12 cellular contexts compared by ENCODE assay signal in the genomic region with DNA sequence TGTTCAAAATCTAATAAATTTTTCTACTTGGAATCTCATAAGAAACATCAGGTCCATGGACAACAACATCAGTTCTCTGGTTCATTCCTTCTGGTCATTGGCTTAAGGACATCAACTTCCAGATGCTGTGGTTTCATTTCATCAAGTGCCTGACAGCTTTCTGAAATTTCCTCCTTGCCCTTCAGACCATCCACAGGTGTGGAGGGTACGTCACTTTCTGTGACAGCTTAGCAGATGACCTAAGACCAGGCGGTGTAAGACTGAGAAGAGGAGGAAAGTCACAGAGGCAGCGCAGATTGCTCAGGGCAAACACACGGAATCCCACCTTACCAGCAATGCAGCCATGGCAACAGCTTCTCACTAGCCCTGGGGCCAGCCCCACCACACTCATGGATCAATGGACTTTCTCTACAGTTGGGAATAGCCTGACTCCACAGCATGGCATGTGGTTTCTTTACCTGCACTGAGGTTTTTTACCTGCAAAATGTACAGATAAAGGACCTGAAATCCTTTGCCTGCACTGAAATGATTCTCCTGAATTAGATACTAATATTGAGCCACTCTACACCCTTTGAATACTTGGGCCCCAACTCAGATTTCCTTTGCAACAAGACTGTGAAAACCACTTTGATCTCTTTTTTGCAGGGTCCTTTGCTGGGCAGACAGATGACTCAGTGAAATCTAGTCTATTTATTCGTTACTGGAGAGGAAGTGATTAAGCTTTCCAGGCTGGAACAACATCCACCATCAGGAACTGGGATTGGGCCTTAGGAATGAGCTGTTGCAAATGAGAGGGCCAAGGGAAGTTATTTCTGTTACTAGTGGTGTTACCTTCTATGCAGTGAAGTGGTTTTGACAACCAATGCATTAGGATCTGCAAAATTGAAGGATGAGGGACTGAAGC. TPM values are rescaled to one million over a fixed set of nuclear protein-coding genes. Genes with fewer than 3 reads are reported as not detected.
DNase-seq lines count a peak whose midpoint lies in the region; ATAC-seq and TF ChIP-seq lines count a peak whose summit lies in the region.
"Had no signal": no experiment of that assay in that cellular context is flagged by ENCODE, and none has a peak within 500 bp of the region (broad histone marks: within the 10 kb centered on the region; RNA-seq: fewer than 3 reads in every experiment).

No MANE protein-coding gene starts in this region.

- peaks cover 11% of the 10 kb centered on the region for H3K4me1 ChIP-seq in foreskin keratinocyte

- peak; percentile 44 for DNase-seq in AG20443 (ENCODE audit: low spot score)
- peak; percentile 45 for DNase-seq in NAMALWA (ENCODE audit: low spot score)
- peak in 1 of 2 donors; percentile 64 for DNase-seq in foreskin keratinocyte
- no peak for DNase-seq in Right ventricle myocardium superior
- DNase-seq in middle frontal gyrus (ENCODE audit: extremely low spot score, low spot score) = no peak
- no peak for DNase-seq in stimulated activated CD4-positive, alpha-beta T cell treated with anti-CD3 and anti-CD28 coated beads, Interleukin-2, amount 100 ng/mL, for 48 hours
- DNase-seq: foreskin melanocyte, NCI-H1417 treated with DMSO at 0.1 percent for 48 hours had no signal

- H3K27ac ChIP-seq in foreskin keratinocyte = no peak overlapping the region
- H3K27ac ChIP-seq: BLaER1, stomach had no signal

- ATAC-seq in GM21515 (IDR thresholded peaks at IDR 0.05; ENCODE audit: unreplicated experiment) (peak; percentile 38), foreskin keratinocyte (peak; percentile 83), Right ventricle myocardium superior (ENCODE audit: poor library complexity) (no peak), GM19455 (IDR thresholded peaks at IDR 0.05; ENCODE audit: unreplicated experiment) (no peak)

- no peak for TF ChIP-seq CTCF in foreskin keratinocyte (conservative IDR thresholded peaks at IDR 0.05)

- no peaks in the 10 kb centered on the region for H3K27me3 ChIP-seq in foreskin keratinocyte
- H3K27me3 ChIP-seq: BLaER1, stomach had no signal

- intact Hi-C loops in Right ventricle myocardium superior (cut with DNase I) = loop anchor here (5.0 kb wide), 1 partner anchor 198 kb away; no protein-coding TSS in a partner anchor

RNA-seq across cellular contexts. Expression of a gene that starts 26.9 kb away (rescaled TPM):
- total RNA-seq in foreskin keratinocyte (1.2 and 1.4 TPM in 2 replicates), Right ventricle myocardium superior (2.7 TPM)
- 2.0 and 2.5 TPM in 2 replicates for polyA plus RNA-seq in foreskin keratinocyte

RNA-seq across cellular contexts. Expression of a gene that starts 30.8 kb away (rescaled TPM):
- total RNA-seq in foreskin keratinocyte (11.0 and 11.8 TPM in 2 replicates), Right ventricle myocardium superior (46.8 TPM)
- 2.8 and 3.4 TPM in 2 replicates for polyA plus RNA-seq in foreskin keratinocyte

RNA-seq across cellular contexts. Expression of a gene that starts 50.4 kb away (rescaled TPM):
- total RNA-seq in foreskin keratinocyte = 92.7 and 104 TPM in 2 replicates
- 33.2 and 34.6 TPM in 2 replicates for polyA plus RNA-seq in foreskin keratinocyte
- total RNA-seq in Right ventricle myocardium superior = 59.9 TPM

Comparison
In these comparisons a context has a peak if more than half of its experiments do, and no peak if none do; other contexts are left out.
1. DNase-seq: peak in AG20443 (single experiment) and NAMALWA (single experiment); none in Right ventricle myocardium superior (single experiment), middle frontal gyrus (single experiment) and stimulated activated CD4-positive, alpha-beta T cell treated with anti-CD3 and anti-CD28 coated beads, Interleukin-2, amount 100 ng/mL, for 48 hours (0 of 2).
2. ATAC-seq: peak in GM21515 (single experiment) and foreskin keratinocyte (single experiment); none in Right ventricle myocardium superior (single experiment) and GM19455 (single experiment).